1 cellular context compared by ENCODE assay signal in genomic region chr15:49015896-49016295, GRCh38.
TF ChIP-seq lines count a peak whose summit lies in the region.

No MANE protein-coding gene starts in this region.

TF ChIP-seq in SK-N-SH, 30 proteins besides CTCF, POLR2A, EP300 and RAD21 (continued from another document):
- TF ChIP-seq USF1 (IDR thresholded peaks at IDR 0.05; ENCODE audit: borderline replicate concordance, low read depth), result no peak
- TF ChIP-seq RXRA (IDR thresholded peaks at IDR 0.05; ENCODE audit: borderline replicate concordance, low read depth), result no peak
- TF ChIP-seq RCOR1 (IDR thresholded peaks at IDR 0.05; ENCODE audit: low read length), result no peak
- no peak for TF ChIP-seq REST (IDR thresholded peaks at IDR 0.05; ENCODE audit: low read depth, low read length)
- TF ChIP-seq POLR2AphosphoS5 (IDR thresholded peaks at IDR 0.05; ENCODE audit: low read depth, low read length), result no peak
TF ChIP-seq in SK-N-SH: peak in this region for 2.
